ENCODE assay signal across 1 cellular context in the genomic region with DNA sequence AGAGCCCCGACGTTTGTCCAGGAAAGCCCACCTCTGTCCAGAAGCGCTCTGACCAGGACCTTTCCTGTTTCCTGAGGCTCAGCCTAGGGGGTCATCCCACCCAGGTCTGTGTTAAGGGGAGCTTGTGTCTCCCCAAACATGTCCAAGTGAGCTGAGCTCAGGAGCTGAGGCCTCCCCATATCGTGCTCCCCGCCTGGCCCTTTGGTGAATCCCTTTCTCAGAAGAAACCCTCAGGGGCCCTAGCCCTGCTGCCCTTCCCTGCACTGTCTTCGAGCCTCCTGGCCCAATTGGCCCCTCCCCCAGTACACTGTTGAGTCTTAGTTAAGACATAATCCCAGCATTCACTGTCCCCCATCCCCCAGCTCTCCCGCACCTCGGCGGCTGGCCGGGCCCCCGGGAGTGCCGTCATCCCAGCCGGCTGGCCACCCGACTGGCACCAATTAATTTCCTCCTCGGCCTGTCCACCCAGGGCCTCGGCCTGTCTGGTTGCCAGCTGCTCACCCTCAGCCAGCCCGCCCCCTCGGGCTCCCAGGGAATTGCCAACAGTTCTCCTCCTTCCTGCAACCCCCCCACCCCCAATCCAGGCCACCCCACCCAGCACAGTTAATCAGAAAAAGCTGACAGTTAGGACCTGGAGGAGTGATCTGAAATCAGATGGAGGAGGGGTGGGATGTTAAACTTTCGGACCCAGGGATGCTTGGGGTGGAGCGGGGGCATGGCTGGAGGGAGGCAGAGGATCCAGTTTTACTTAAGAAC.
TF ChIP-seq lines count a peak whose summit lies in the region.

No MANE protein-coding gene starts in this region.

TF ChIP-seq in HEK293, 187 proteins besides CTCF, POLR2A, EP300 and RAD21 (continued from another document and continues in another):
- TF ChIP-seq ZNF26 (tag by site-specific recombination; IDR thresholded peaks at IDR 0.05), result no peak
- TF ChIP-seq ZBTB7A (tag by site-specific recombination; IDR thresholded peaks at IDR 0.05; ENCODE audit: low read depth), result no peak
- TF ChIP-seq, protein P1, sequence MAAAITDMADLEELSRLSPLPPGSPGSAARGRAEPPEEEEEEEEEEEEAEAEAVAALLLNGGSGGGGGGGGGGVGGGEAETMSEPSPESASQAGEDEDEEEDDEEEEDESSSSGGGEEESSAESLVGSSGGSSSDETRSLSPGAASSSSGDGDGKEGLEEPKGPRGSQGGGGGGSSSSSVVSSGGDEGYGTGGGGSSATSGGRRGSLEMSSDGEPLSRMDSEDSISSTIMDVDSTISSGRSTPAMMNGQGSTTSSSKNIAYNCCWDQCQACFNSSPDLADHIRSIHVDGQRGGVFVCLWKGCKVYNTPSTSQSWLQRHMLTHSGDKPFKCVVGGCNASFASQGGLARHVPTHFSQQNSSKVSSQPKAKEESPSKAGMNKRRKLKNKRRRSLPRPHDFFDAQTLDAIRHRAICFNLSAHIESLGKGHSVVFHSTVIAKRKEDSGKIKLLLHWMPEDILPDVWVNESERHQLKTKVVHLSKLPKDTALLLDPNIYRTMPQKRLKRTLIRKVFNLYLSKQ (tag by site-specific recombination; IDR thresholded peaks at IDR 0.05; ENCODE audit: borderline replicate concordance), result no peak
- TF ChIP-seq ZNF398 (tag by site-specific recombination; IDR thresholded peaks at IDR 0.05), result 0 out of 2 replicates have a peak, but pooled peaks have one; percentile 40
- no peak for TF ChIP-seq ZNF174 (tag by site-specific recombination; IDR thresholded peaks at IDR 0.05)
- no peak for TF ChIP-seq RBAK (tag by site-specific recombination; IDR thresholded peaks at IDR 0.05)
- no peak for TF ChIP-seq ZNF626 (tag by site-specific recombination; IDR thresholded peaks at IDR 0.05)
- peak; percentile 84 for TF ChIP-seq ZNF76 (tag by site-specific recombination; IDR thresholded peaks at IDR 0.05; ENCODE audit: borderline replicate concordance, low read depth)
- no peak for TF ChIP-seq SETDB1 (IDR thresholded peaks at IDR 0.05; ENCODE audit: insufficient read length, low read length)
- no peak for TF ChIP-seq GFI1B (tag by site-specific recombination; IDR thresholded peaks at IDR 0.05)
- TF ChIP-seq SP2 (tag by site-specific recombination; IDR thresholded peaks at IDR 0.05), result no peak
- TF ChIP-seq, protein P2, sequence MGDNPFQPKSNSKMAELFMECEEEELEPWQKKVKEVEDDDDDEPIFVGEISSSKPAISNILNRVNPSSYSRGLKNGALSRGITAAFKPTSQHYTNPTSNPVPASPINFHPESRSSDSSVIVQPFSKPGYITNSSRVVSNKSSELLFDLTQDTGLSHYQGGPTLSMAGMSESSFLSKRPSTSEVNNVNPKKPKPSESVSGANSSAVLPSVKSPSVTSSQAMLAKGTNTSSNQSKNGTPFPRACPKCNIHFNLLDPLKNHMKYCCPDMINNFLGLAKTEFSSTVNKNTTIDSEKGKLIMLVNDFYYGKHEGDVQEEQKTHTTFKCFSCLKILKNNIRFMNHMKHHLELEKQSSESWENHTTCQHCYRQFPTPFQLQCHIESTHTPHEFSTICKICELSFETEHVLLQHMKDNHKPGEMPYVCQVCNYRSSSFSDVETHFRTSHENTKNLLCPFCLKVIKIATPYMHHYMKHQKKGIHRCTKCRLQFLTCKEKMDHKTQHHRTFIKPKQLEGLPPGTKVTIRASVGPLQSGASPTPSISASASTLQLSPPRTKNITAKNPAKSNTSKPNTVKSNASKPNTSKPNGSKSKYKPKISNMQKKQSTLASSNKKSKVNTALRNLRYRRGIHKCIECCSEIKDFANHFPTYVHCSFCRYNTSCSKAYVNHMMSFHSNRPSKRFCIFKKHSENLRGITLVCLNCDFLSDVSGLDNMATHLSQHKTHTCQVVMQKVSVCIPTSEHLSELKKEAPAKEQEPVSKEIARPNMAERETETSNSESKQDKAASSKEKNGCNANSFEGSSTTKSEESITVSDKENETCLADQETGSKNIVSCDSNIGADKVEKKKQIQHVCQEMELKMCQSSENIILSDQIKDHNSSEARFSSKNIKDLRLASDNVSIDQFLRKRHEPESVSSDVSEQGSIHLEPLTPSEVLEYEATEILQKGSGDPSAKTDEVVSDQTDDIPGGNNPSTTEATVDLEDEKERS (tag by site-specific recombination; IDR thresholded peaks at IDR 0.05), result no peak
- TF ChIP-seq, protein P3, sequence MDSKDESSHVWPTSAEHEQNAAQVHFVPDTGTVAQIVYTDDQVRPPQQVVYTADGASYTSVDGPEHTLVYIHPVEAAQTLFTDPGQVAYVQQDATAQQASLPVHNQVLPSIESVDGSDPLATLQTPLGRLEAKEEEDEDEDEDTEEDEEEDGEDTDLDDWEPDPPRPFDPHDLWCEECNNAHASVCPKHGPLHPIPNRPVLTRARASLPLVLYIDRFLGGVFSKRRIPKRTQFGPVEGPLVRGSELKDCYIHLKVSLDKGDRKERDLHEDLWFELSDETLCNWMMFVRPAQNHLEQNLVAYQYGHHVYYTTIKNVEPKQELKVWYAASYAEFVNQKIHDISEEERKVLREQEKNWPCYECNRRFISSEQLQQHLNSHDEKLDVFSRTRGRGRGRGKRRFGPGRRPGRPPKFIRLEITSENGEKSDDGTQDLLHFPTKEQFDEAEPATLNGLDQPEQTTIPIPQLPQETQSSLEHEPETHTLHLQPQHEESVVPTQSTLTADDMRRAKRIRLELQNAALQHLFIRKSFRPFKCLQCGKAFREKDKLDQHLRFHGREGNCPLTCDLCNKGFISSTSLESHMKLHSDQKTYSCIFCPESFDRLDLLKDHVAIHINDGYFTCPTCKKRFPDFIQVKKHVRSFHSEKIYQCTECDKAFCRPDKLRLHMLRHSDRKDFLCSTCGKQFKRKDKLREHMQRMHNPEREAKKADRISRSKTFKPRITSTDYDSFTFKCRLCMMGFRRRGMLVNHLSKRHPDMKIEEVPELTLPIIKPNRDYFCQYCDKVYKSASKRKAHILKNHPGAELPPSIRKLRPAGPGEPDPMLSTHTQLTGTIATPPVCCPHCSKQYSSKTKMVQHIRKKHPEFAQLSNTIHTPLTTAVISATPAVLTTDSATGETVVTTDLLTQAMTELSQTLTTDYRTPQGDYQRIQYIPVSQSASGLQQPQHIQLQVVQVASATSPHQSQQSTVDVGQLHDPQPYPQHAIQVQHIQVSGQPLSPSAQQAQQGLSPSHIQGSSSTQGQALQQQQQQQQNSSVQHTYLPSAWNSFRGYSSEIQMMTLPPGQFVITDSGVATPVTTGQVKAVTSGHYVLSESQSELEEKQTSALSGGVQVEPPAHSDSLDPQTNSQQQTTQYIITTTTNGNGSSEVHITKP (tag by site-specific recombination; IDR thresholded peaks at IDR 0.05), result peak; percentile 75
- TF ChIP-seq, protein P4, sequence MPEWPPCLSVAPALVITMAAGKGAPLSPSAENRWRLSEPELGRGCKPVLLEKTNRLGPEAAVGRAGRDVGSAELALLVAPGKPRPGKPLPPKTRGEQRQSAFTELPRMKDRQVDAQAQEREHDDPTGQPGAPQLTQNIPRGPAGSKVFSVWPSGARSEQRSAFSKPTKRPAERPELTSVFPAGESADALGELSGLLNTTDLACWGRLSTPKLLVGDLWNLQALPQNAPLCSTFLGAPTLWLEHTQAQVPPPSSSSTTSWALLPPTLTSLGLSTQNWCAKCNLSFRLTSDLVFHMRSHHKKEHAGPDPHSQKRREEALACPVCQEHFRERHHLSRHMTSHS (tag by site-specific recombination; IDR thresholded peaks at IDR 0.05), result no peak
- TF ChIP-seq ZNF16 (tag by site-specific recombination; IDR thresholded peaks at IDR 0.05; ENCODE audit: low read depth), result no peak
- no peak; the same call in 1 of the 2 replicates for TF ChIP-seq BCL11A (tag by site-specific recombination; IDR thresholded peaks at IDR 0.05; ENCODE audit: low read depth)
- no peak for TF ChIP-seq TCF7L2 (IDR thresholded peaks at IDR 0.05; ENCODE audit: borderline replicate concordance, low read depth, low read length)
- TF ChIP-seq ZNF837 (tag by site-specific recombination; IDR thresholded peaks at IDR 0.05), result no peak
- TF ChIP-seq ZNF548 (tag by site-specific recombination; IDR thresholded peaks at IDR 0.05), result no peak
- no peak for TF ChIP-seq ZNF561 (tag by site-specific recombination; IDR thresholded peaks at IDR 0.05; ENCODE audit: borderline replicate concordance)
- no peak for TF ChIP-seq ZNF777 (tag by site-specific recombination; IDR thresholded peaks at IDR 0.05; ENCODE audit: borderline replicate concordance)
- TF ChIP-seq ZNF23 (tag by site-specific recombination; IDR thresholded peaks at IDR 0.05; ENCODE audit: borderline replicate concordance), result no peak
- TF ChIP-seq ZNF776 (tag by site-specific recombination; IDR thresholded peaks at IDR 0.05; ENCODE audit: borderline replicate concordance), result no peak
- no peak for TF ChIP-seq ZNF791 (tag by site-specific recombination; IDR thresholded peaks at IDR 0.05)
- TF ChIP-seq ZBTB49 (tag by site-specific recombination; IDR thresholded peaks at IDR 0.05; ENCODE audit: low read depth), result no peak
- no peak for TF ChIP-seq HOXC10 (CRISPR knock-in tag; IDR thresholded peaks at IDR 0.05)
- TF ChIP-seq ZNF133 (tag by site-specific recombination; IDR thresholded peaks at IDR 0.05), result no peak
- TF ChIP-seq ZNF114 (tag by site-specific recombination; IDR thresholded peaks at IDR 0.05), result no peak
- TF ChIP-seq ZNF239 (tag by site-specific recombination; IDR thresholded peaks at IDR 0.05), result no peak
- no peak for TF ChIP-seq ZSCAN30 (tag by site-specific recombination; IDR thresholded peaks at IDR 0.05)
- TF ChIP-seq, protein P5, sequence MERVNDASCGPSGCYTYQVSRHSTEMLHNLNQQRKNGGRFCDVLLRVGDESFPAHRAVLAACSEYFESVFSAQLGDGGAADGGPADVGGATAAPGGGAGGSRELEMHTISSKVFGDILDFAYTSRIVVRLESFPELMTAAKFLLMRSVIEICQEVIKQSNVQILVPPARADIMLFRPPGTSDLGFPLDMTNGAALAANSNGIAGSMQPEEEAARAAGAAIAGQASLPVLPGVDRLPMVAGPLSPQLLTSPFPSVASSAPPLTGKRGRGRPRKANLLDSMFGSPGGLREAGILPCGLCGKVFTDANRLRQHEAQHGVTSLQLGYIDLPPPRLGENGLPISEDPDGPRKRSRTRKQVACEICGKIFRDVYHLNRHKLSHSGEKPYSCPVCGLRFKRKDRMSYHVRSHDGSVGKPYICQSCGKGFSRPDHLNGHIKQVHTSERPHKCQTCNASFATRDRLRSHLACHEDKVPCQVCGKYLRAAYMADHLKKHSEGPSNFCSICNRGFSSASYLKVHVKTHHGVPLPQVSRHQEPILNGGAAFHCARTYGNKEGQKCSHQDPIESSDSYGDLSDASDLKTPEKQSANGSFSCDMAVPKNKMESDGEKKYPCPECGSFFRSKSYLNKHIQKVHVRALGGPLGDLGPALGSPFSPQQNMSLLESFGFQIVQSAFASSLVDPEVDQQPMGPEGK (tag by site-specific recombination; IDR thresholded peaks at IDR 0.05), result peak; percentile 63
- TF ChIP-seq ZNF274 (IDR thresholded peaks at IDR 0.05; ENCODE audit: low read length), result no peak
- no peak for TF ChIP-seq ZNF274 (tag by site-specific recombination; IDR thresholded peaks at IDR 0.05; ENCODE audit: borderline replicate concordance)
- no peak for TF ChIP-seq ZNF560 (tag by site-specific recombination; IDR thresholded peaks at IDR 0.05; ENCODE audit: borderline replicate concordance)
- TF ChIP-seq ZNF707 (tag by site-specific recombination; IDR thresholded peaks at IDR 0.05), result no peak
- no peak for TF ChIP-seq ZNF202 (tag by site-specific recombination; IDR thresholded peaks at IDR 0.05; ENCODE audit: borderline replicate concordance)
